Comparison of ENCODE assay signal across 26 cellular contexts in genomic region chr11:68436162-68436888, GRCh38. TPM values are rescaled to one million over a fixed set of nuclear protein-coding genes. Genes with fewer than 3 reads are reported as not detected.
A peak's percentile ranks its signal among the peaks of the same experiment; 100 is the strongest.
DNase-seq lines count a peak whose midpoint lies in the region; ATAC-seq, FAIRE-seq and TF ChIP-seq lines count a peak whose summit lies in the region.
"Had no signal": no experiment of that assay in that cellular context is flagged by ENCODE, and none has a peak within 500 bp of the region (broad histone marks: within the 10 kb centered on the region; RNA-seq: fewer than 3 reads in every experiment).

No MANE protein-coding gene starts in this region.

- H3K36me3 Mint-ChIP-seq in nephron progenitor cell (ENCODE audit: low read depth), result peaks cover 51% of the 10 kb centered on the region
- H3K36me3 Mint-ChIP-seq: memory B cell had no signal

- H3K4me1 ChIP-seq in left ventricle myocardium inferior (peaks cover 65% of the 10 kb centered on the region), K562 (replicated peaks in 1 of 2; ENCODE audit: control insufficient read depth in 2 of 2, insufficient read depth in 2 of 2, low read length in 2 of 2) (peaks cover 15 to 51% of the 10 kb centered on the region in 2 experiments; a peak in 4 of 5 replicates), kidney (ENCODE audit: control insufficient read depth in 1 of 2, insufficient read depth in 1 of 2, low read depth in 1 of 2, low read length in 2 of 2) (peaks cover 4 to 10% of the 10 kb centered on the region in 2 donors)

- H3K36me3 ChIP-seq in left ventricle myocardium inferior (peaks cover 82% of the 10 kb centered on the region), K562 (ENCODE audit: control insufficient read depth, insufficient read depth, low read length) (peaks cover 67% of the 10 kb centered on the region; the same call in 2 of the 3 replicates), kidney (ENCODE audit: control insufficient read depth in 1 of 2, insufficient read depth in 2 of 2, low read length in 2 of 2) (peaks cover 18 to 36% of the 10 kb centered on the region in 2 donors)

- H3K4me3 Mint-ChIP-seq in nephron progenitor cell, result no peak overlapping the region
- H3K4me3 Mint-ChIP-seq: activated CD4-positive, alpha-beta T cell treated with anti-CD3 and anti-CD28 coated beads, Interleukin-2, amount 10 ng/mL, durations not matched to agents 24 days and 14 days; memory B cell had no signal

- H3K79me2 ChIP-seq in K562 (ENCODE audit: control insufficient read depth, insufficient read depth, low read length), result no peaks in the 10 kb centered on the region

- no peak for TF ChIP-seq RAD21 in K562 (CRISPR knock-in tag; conservative IDR thresholded peaks at IDR 0.05 in 1 of 2, IDR thresholded peaks at IDR 0.05 in 1 of 2)

- BruUV-seq in K562 (replicated peaks; lab: Mats Ljungman, UMichigan), result no TSS peak

- no peak for TF ChIP-seq EP300 in K562 (IDR thresholded peaks at IDR 0.05; ENCODE audit: low read length)

- CTCF ChIA-PET in K562 (lab: Yijun Ruan, JAX; ENCODE audit: low intra/inter-chr PET ratio), result no interaction called here

- H3K9me3 Mint-ChIP-seq in nephron progenitor cell, result no peaks in the 10 kb centered on the region
- H3K9me3 Mint-ChIP-seq: activated CD4-positive, alpha-beta T cell treated with anti-CD3 and anti-CD28 coated beads, Interleukin-2, amount 10 ng/mL, durations not matched to agents 24 days and 14 days; memory B cell had no signal

- in situ Hi-C loops in K562 (cut with MboI), result no loop called here

- POLR2A ChIA-PET in K562 (lab: Yijun Ruan, JAX), result interaction anchor here (0.6 to 1.0 kb wide), 2 partner anchors 26 to 60 kb away, joined by 3 read pairs; no protein-coding TSS in a partner anchor

- no peaks in the 10 kb centered on the region; the same call in 1 of the 2 replicates for H4K20me1 ChIP-seq in K562 (replicated peaks; ENCODE audit: control insufficient read depth, insufficient read depth, low read length)

- peaks cover 21% of the 10 kb centered on the region for H3K4me1 Mint-ChIP-seq in nephron progenitor cell

- WGBS in K562 (ENCODE audit: insufficient coverage, low coverage, missing lambda C conversion rate), result 75% methylated on average over 7 of the region's 16 CpGs

- no peak for TF ChIP-seq POLR2A in K562 (conservative IDR thresholded peaks at IDR 0.05)

- H3K27me3 ChIP-seq in left ventricle myocardium inferior (ENCODE audit: low read depth) (no peaks in the 10 kb centered on the region), K562 (ENCODE audit: control insufficient read depth in 2 of 2, insufficient read depth in 2 of 2, low read length in 2 of 2) (no peaks in the 10 kb centered on the region)
- H3K27me3 ChIP-seq: brain microvascular endothelial cell had no signal

- H3K27ac ChIP-seq in left ventricle myocardium inferior (replicated peaks) (peak overlapping the region; percentile 85), K562 (ENCODE audit: extremely low read depth, low read depth, low read length) (peak overlapping the region; percentile 79; the same call in 2 of the 3 replicates), kidney (ENCODE audit: low read depth in 2 of 2, low read length in 2 of 2) (no peak overlapping the region)
- H3K27ac ChIP-seq: KMS-11, psoas muscle, VCaP had no signal

- no peak for ATAC-seq in Right ventricle myocardium superior (ENCODE audit: poor library complexity)
- no peak for ATAC-seq in K562
- no peak for ATAC-seq in HG02678 (IDR thresholded peaks at IDR 0.05; ENCODE audit: unreplicated experiment)
- ATAC-seq in HG02571 (IDR thresholded peaks at IDR 0.05; ENCODE audit: unreplicated experiment), result no peak

- no peak for DNase-seq in left ventricle myocardium inferior
- no peak for DNase-seq in Right ventricle myocardium superior
- DNase-seq in K562 (ENCODE audit: extremely low read depth in 1 of 4, low spot score in 3 of 4), result no peak
- no peak for DNase-seq in nephron progenitor cell
- no peak for DNase-seq in kidney
- no peak for DNase-seq in NCI-H82 (lab: John Stamatoyannopoulos, UW)
- DNase-seq: activated CD4-positive, alpha-beta T cell treated with anti-CD3 and anti-CD28 coated beads, Interleukin-2, amount 10 ng/mL, durations not matched to agents 24 days and 14 days; activated naive CD4-positive, alpha-beta T cell treated with Interleukin-2 at 50 U/mL for 16 hours; activated T-cell treated with anti-CD3 and anti-CD28 coated beads, Interleukin-2, amount 50 U/mL, for 48 hours; brain microvascular endothelial cell; effector memory CD4-positive, alpha-beta T cell; foreskin fibroblast; NCI-H1417 treated with DMSO at 0.1 percent for 48 hours; OCI-M1; psoas muscle; stimulated activated naive CD4-positive, alpha-beta T cell; T-helper 2 cell had no signal

- H3K4me3 ChIP-seq in left ventricle myocardium inferior (no peak overlapping the region), K562 (no peak overlapping the region), kidney (ENCODE audit: low read length in 2 of 2) (no peak overlapping the region)
- H3K4me3 ChIP-seq: A549, psoas muscle had no signal

- TF ChIP-seq CTCF in left ventricle myocardium inferior (IDR thresholded peaks at IDR 0.05; ENCODE audit: borderline replicate concordance), result no peak
- TF ChIP-seq CTCF in K562 (IDR thresholded peaks at IDR 0.05 in 2 of 3, conservative IDR thresholded peaks at IDR 0.05 in 1 of 3; ENCODE audit: insufficient read depth in 2 of 3, low read depth in 1 of 3, low read length in 3 of 3), result no peak
- no peak for TF ChIP-seq CTCF in nephron progenitor cell (IDR thresholded peaks at IDR 0.05)
- no peak for TF ChIP-seq CTCF in kidney (IDR thresholded peaks at IDR 0.05; ENCODE audit: borderline replicate concordance, extremely low read depth, insufficient read depth)

- intact Hi-C loops in left ventricle myocardium inferior (cut with micrococcal nuclease) (no loop called here), Right ventricle myocardium superior (cut with DNase I) (no loop called here), K562 (cut with micrococcal nuclease) (no loop called here), kidney (cut with DNase I) (no loop called here)

- H2AFZ ChIP-seq in K562 (ENCODE audit: low read depth, low read length), result no peak overlapping the region

- peaks cover 3% of the 10 kb centered on the region for H3K27me3 Mint-ChIP-seq in nephron progenitor cell (ENCODE audit: low read depth, poor library complexity)
- H3K27me3 Mint-ChIP-seq: activated CD4-positive, alpha-beta T cell treated with anti-CD3 and anti-CD28 coated beads, Interleukin-2, amount 10 ng/mL, durations not matched to agents 24 days and 14 days; memory B cell had no signal

- FAIRE-seq in K562 (lab: Jason Lieb, UNC) (no peak), kidney (lab: Jason Lieb, UNC) (no peak)
- FAIRE-seq: A549, colon, G401.6, H54 had no signal

- H3K4me2 ChIP-seq in K562 (ENCODE audit: insufficient read depth, low read length), result no peak overlapping the region
- H3K4me2 ChIP-seq: KMS-11 had no signal

- H3K9ac ChIP-seq in K562 (ENCODE audit: insufficient read depth in 1 of 2, low read depth in 2 of 2, low read length in 2 of 2) (peak overlapping the region in 1 of 2 experiments; percentile 73; a peak in 3 of 4 replicates), kidney (ENCODE audit: low read length in 2 of 2) (no peak overlapping the region)
- H3K9ac ChIP-seq: KMS-11 had no signal

- H3K9me3 ChIP-seq in left ventricle myocardium inferior (replicated peaks), result no peaks in the 10 kb centered on the region
- no peaks in the 10 kb centered on the region for H3K9me3 ChIP-seq in K562 (replicated peaks; ENCODE audit: control insufficient read depth, insufficient read depth, low read depth, low read length)
- H3K9me3 ChIP-seq in kidney (ENCODE audit: control insufficient read depth in 1 of 2, low read length in 2 of 2), result no peaks in the 10 kb centered on the region
- H3K9me3 ChIP-seq: A549, psoas muscle had no signal

- peak overlapping the region; percentile 83 for H3K27ac Mint-ChIP-seq in nephron progenitor cell
- H3K27ac Mint-ChIP-seq: activated CD4-positive, alpha-beta T cell treated with anti-CD3 and anti-CD28 coated beads, Interleukin-2, amount 10 ng/mL, durations not matched to agents 24 days and 14 days; memory B cell had no signal

- peaks cover 12% of the 10 kb centered on the region for H3K9me1 ChIP-seq in K562 (ENCODE audit: control insufficient read depth, insufficient read depth, low read length)

TF ChIP-seq in K562, 482 proteins besides CTCF, POLR2A, EP300 and RAD21 (continues in another document):
- TF ChIP-seq HMGN3 (IDR thresholded peaks at IDR 0.05; ENCODE audit: borderline replicate concordance, extremely low read depth, insufficient read length, low read depth, low read length), result peak; percentile 36

RNA-seq across cellular contexts. Expression of gene PPP6R3, which starts 24.2 kb away (rescaled TPM):
- total RNA-seq in left ventricle myocardium inferior (78.8 TPM), Right ventricle myocardium superior (73.9 TPM), K562 (2014; rRNA removed) (96.1 and 103 TPM in 2 replicates), K562 (2014; rRNA removed; fragmentation: Illumina TruSeq; extraction: Trizol) (110 and 132 TPM in 2 replicates), K562 (2015; rRNA removed; fragmentation: Illumina TruSeq; extraction: Trizol) (111 and 117 TPM in 2 replicates), K562 (2021) (90.3 and 91.2 TPM in 2 replicates), kidney (108 TPM)
- total RNA-seq in K562 (2011; cell fraction: chromatin; rRNA removed; ENCODE audit: low replicate concordance), result 136 and 375 TPM in 2 replicates
- total RNA-seq in K562 (2011; cell fraction: nucleolus; rRNA removed), result 57.0 and 86.1 TPM in 2 replicates
- 132 and 147 TPM in 2 replicates for total RNA-seq in K562 (2011; cell fraction: nucleoplasm; rRNA removed)
- polyA plus RNA-seq in K562 (2011; rRNA removed) (58.4 and 75.6 TPM in 2 replicates), K562 (2014; fragmentation: Illumina TruSeq; extraction: Trizol) (69.1 and 80.6 TPM in 2 replicates), K562 (2014; fragmentation: Nextera tagmentation; extraction: Ambion mirVana) (10 to 100 TPM; 20.3 to 32.5 TPM), K562 (2014; rRNA removed) (46.7 and 48.4 TPM in 2 replicates), kidney (ENCODE audit: insufficient read depth, low read depth, low replicate concordance) (30.3 TPM)
- polyA plus RNA-seq in K562 (2011; cell fraction: cytosol; rRNA removed), result 25.4 and 35.3 TPM in 2 replicates
- polyA plus RNA-seq in K562 (2011; cell fraction: nucleus; rRNA removed), result 95.8 and 111 TPM in 2 replicates
- polyA plus RNA-seq in K562 (2012), result 45.4 and 55.1 TPM in 2 replicates
- polyA minus RNA-seq in K562 (2011; rRNA and poly(A)+ RNA removed), result 179 and 197 TPM in 2 replicates
- polyA minus RNA-seq in K562 (2011; cell fraction: cytosol; rRNA and poly(A)+ RNA removed), result 67.2 and 87.0 TPM in 2 replicates
- 114 and 187 TPM in 2 replicates for polyA minus RNA-seq in K562 (2011; cell fraction: nucleus; rRNA and poly(A)+ RNA removed)

Comparison
In these comparisons a context has a peak if more than half of its experiments do, and no peak if none do; other contexts are left out.
1. H3K27ac ChIP-seq: peak in left ventricle myocardium inferior (single experiment) and K562 (single experiment); none in kidney (0 of 2).